ENCODE assay signal across 12 cellular contexts in the genomic region with DNA sequence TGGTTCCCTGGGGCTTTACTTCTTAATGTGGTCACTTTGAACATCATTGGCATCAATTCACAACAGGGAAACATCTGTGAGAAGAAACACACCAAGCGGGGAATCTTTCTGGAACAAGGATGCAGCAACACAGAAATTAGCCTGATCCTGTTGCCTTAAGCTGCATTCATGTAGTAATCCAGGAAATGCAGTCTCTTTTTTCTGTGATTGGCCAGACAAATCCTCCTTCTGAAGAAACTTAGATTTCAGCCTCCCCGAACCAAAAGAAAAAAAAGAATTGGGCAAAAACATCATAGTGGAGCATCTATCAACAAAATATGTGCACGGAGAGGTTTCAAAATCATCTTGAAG. TPM values are rescaled to one million over a fixed set of nuclear protein-coding genes. Genes with fewer than 3 reads are reported as not detected.
A peak's percentile ranks its signal among the peaks of the same experiment; 100 is the strongest.
DNase-seq lines count a peak whose midpoint lies in the region; ATAC-seq and TF ChIP-seq lines count a peak whose summit lies in the region.
"Had no signal": no experiment of that assay in that cellular context is flagged by ENCODE, and none has a peak within 500 bp of the region (broad histone marks: within the 10 kb centered on the region; RNA-seq: fewer than 3 reads in every experiment).

No MANE protein-coding gene starts in this region.

- dilution Hi-C loops in mammary epithelial cell (cut with HindIII; ENCODE audit: low sequenced_read_pairs), result no loop called here

- H3K27me3 ChIP-seq in PC-3 (ENCODE audit: low read length) (no peaks in the 10 kb centered on the region), mammary epithelial cell (ENCODE audit: insufficient read depth, low read length) (peaks cover 9% of the 10 kb centered on the region), neuronal stem cell (ENCODE audit: control insufficient read depth in 3 of 3, insufficient read depth in 3 of 3, low read depth in 1 of 3, low read length in 3 of 3) (peaks cover 0 to 45% (median 0%) of the 10 kb centered on the region in 3 experiments)
- H3K27me3 ChIP-seq in effector memory CD4-positive, alpha-beta T cell (replicated peaks; ENCODE audit: control insufficient read depth, insufficient read depth, low read length, poor library complexity, severe bottlenecking), result no peaks in the 10 kb centered on the region

- no peaks in the 10 kb centered on the region for H3K9me3 Mint-ChIP-seq in Calu3 (ENCODE audit: low read depth, unreplicated experiment)
- H3K9me3 Mint-ChIP-seq: CD4-positive, CD25-positive, alpha-beta regulatory T cell had no signal

- no peak overlapping the region for H2BK5ac ChIP-seq in neuronal stem cell (ENCODE audit: low read length)

- no peak overlapping the region for H4K8ac ChIP-seq in neuronal stem cell (ENCODE audit: low read depth, low read length)

- no peaks in the 10 kb centered on the region for H3K9me3 ChIP-seq in PC-3 (ENCODE audit: low read length)
- H3K9me3 ChIP-seq in mammary epithelial cell (replicated peaks; ENCODE audit: insufficient read depth, low read length), result no peaks in the 10 kb centered on the region
- H3K9me3 ChIP-seq in neuronal stem cell (replicated peaks in 1 of 2; ENCODE audit: control insufficient read depth in 2 of 2, insufficient read depth in 1 of 2, low read depth in 1 of 2, low read length in 2 of 2), result no peaks in the 10 kb centered on the region
- H3K9me3 ChIP-seq in effector memory CD4-positive, alpha-beta T cell (ENCODE audit: control insufficient read depth, low read length), result no peaks in the 10 kb centered on the region

- peaks cover 4% of the 10 kb centered on the region for H3K36me3 Mint-ChIP-seq in Calu3 (ENCODE audit: insufficient read depth, unreplicated experiment)
- H3K36me3 Mint-ChIP-seq: CD4-positive, CD25-positive, alpha-beta regulatory T cell had no signal

- peaks cover 44% of the 10 kb centered on the region for H3K4me1 Mint-ChIP-seq in Calu3 (ENCODE audit: low read depth, unreplicated experiment)

- no peak for ATAC-seq in PC-3
- no peak for ATAC-seq in GM18868 (IDR thresholded peaks at IDR 0.05; ENCODE audit: unreplicated experiment)
- ATAC-seq in HG03039 (IDR thresholded peaks at IDR 0.05; ENCODE audit: unreplicated experiment), result no peak

- H3K4me2 ChIP-seq in PC-3 (ENCODE audit: low read length), result peak overlapping the region; percentile 71
- H3K4me2 ChIP-seq in mammary epithelial cell (ENCODE audit: insufficient read depth, low read depth, low read length), result peak overlapping the region; percentile 74
- no peak overlapping the region for H3K4me2 ChIP-seq in neuronal stem cell (ENCODE audit: insufficient read depth, low read length, poor library complexity, severe bottlenecking)

- 60% methylated on average over 3 of the region's 3 CpGs for WGBS in mammary epithelial cell (ENCODE audit: low coverage, missing lambda C conversion rate)
- no CpG with 5 or more reads among the region's 3 CpGs for WGBS in neuronal stem cell (ENCODE audit: extremely low coverage in 2 of 2, insufficient read length in 2 of 2, insufficient replicate concordance in 1 of 2), 2 donors

- no peaks in the 10 kb centered on the region for H3K9me2 ChIP-seq in PC-3 (replicated peaks; ENCODE audit: low read length)

- TF ChIP-seq CTCF in Calu3 (IDR thresholded peaks at IDR 0.05; ENCODE audit: unreplicated experiment) (no peak), PC-3 (conservative IDR thresholded peaks at IDR 0.05; ENCODE audit: low read depth, low read length) (no peak), mammary epithelial cell (conservative IDR thresholded peaks at IDR 0.05 in 1 of 2, IDR thresholded peaks at IDR 0.05 in 1 of 2; ENCODE audit: extremely low read depth in 1 of 2, insufficient read depth in 1 of 2, low read depth in 1 of 2, low read length in 2 of 2) (no peak)

- POLR2A ChIA-PET in PC-3 (lab: Charles Lee; ENCODE audit: unreplicated experiment), result no interaction called here

- no peak overlapping the region for H3K14ac ChIP-seq in neuronal stem cell (ENCODE audit: low read length)

- intact Hi-C loops in Calu3 (cut with micrococcal nuclease; ENCODE audit: unreplicated experiment), result no loop called here
- intact Hi-C loops in PC-3 (cut with micrococcal nuclease), result no loop called here
- intact Hi-C loops in mammary epithelial cell (cut with micrococcal nuclease), result loop anchor here (5.0 kb wide), 1 partner anchor 328 kb away; no protein-coding TSS in a partner anchor

- H3K27ac ChIP-seq in PC-3 (ENCODE audit: low read length) (peak overlapping the region; percentile 87), mammary epithelial cell (ENCODE audit: insufficient read depth, low read depth, low read length) (peak overlapping the region; percentile 73), neuronal stem cell (replicated peaks; ENCODE audit: low read length) (no peak overlapping the region)
- H3K27ac ChIP-seq in effector memory CD4-positive, alpha-beta T cell (ENCODE audit: insufficient read depth, low read length, poor library complexity, severe bottlenecking), result no peak overlapping the region

- DNase-seq in Calu3, result no peak
- no peak for DNase-seq in PC-3
- no peak for DNase-seq in mammary epithelial cell
- DNase-seq in neuronal stem cell (ENCODE audit: low spot score), result no peak
- no peak for DNase-seq in effector memory CD4-positive, alpha-beta T cell
- DNase-seq in D341Med (ENCODE audit: low spot score), result no peak
- DNase-seq: activated CD4-positive, alpha-beta T cell treated with anti-CD3 and anti-CD28 coated beads for 1 hour; activated effector memory CD4-positive, alpha-beta T cell treated with anti-CD3 and anti-CD28 coated beads, Interleukin-2, amount 50 U/mL, for 16 hours; right cardiac atrium had no signal

- no peak overlapping the region for H2AK5ac ChIP-seq in neuronal stem cell (ENCODE audit: low read depth, low read length)

- H3K79me2 ChIP-seq in PC-3 (ENCODE audit: low read length) (no peaks in the 10 kb centered on the region), mammary epithelial cell (ENCODE audit: insufficient read depth, low read length) (no peaks in the 10 kb centered on the region)

- peak overlapping the region; percentile 91 for H3K27ac Mint-ChIP-seq in Calu3 (ENCODE audit: unreplicated experiment)

- H3K4me3 Mint-ChIP-seq in Calu3 (ENCODE audit: low read depth, unreplicated experiment), result peak overlapping the region; percentile 47

- no peak overlapping the region for H3K4ac ChIP-seq in neuronal stem cell (ENCODE audit: low read length)

- H3K9ac ChIP-seq in PC-3 (ENCODE audit: low read length) (peak overlapping the region; percentile 21; the same call in 1 of the 2 replicates), mammary epithelial cell (ENCODE audit: insufficient read depth, low read length) (no peak overlapping the region), neuronal stem cell (ENCODE audit: low read depth, low read length, poor library complexity) (no peak overlapping the region)

- H3K79me1 ChIP-seq in neuronal stem cell (ENCODE audit: low read depth, low read length), result no peaks in the 10 kb centered on the region

- H3K18ac ChIP-seq in neuronal stem cell (ENCODE audit: low read length), result no peak overlapping the region

- H3K36me3 ChIP-seq in PC-3 (ENCODE audit: low read depth, low read length) (no peaks in the 10 kb centered on the region), mammary epithelial cell (ENCODE audit: insufficient read depth, low read length) (no peaks in the 10 kb centered on the region), neuronal stem cell (replicated peaks in 1 of 2; ENCODE audit: control insufficient read depth in 2 of 2, insufficient read depth in 2 of 2, low read length in 2 of 2) (no peaks in the 10 kb centered on the region)
- no peaks in the 10 kb centered on the region for H3K36me3 ChIP-seq in effector memory CD4-positive, alpha-beta T cell (ENCODE audit: control insufficient read depth, insufficient read depth, low read length)

- H2BK120ac ChIP-seq in neuronal stem cell (ENCODE audit: low read depth, low read length), result no peak overlapping the region

- BruUV-seq in Calu3 (replicated peaks; lab: Mats Ljungman, UMichigan) (TSS peak; percentile 89), PC-3 (replicated peaks; lab: Mats Ljungman, UMichigan) (no TSS peak), mammary epithelial cell (replicated peaks; lab: Mats Ljungman, UMichigan) (no TSS peak)

- CTCF ChIA-PET in Calu3 (lab: Charles Lee), result interaction anchor here (0.8 kb wide), 1 partner anchor 10 kb away, joined by 4 read pairs; no protein-coding TSS in a partner anchor
- CTCF ChIA-PET in PC-3 (lab: Charles Lee), result interaction anchor here (0.6 kb wide), 1 partner anchor 10 kb away, joined by 4 read pairs; no protein-coding TSS in a partner anchor
- CTCF ChIA-PET in mammary epithelial cell (lab: Charles Lee; ENCODE audit: low non-redundant PET), result no interaction called here

- H3K23ac ChIP-seq in neuronal stem cell (ENCODE audit: low read depth, low read length, poor library complexity), result no peak overlapping the region

- no peaks in the 10 kb centered on the region for H3K27me3 Mint-ChIP-seq in Calu3 (ENCODE audit: unreplicated experiment)

- no peaks in the 10 kb centered on the region for H4K20me1 ChIP-seq in PC-3 (ENCODE audit: low read length)
- H4K20me1 ChIP-seq in mammary epithelial cell (ENCODE audit: insufficient read depth, low read length), result no peaks in the 10 kb centered on the region

- peaks cover 32% of the 10 kb centered on the region for H3K4me1 ChIP-seq in PC-3 (ENCODE audit: insufficient read depth, low read length)
- peaks cover 32% of the 10 kb centered on the region for H3K4me1 ChIP-seq in mammary epithelial cell (ENCODE audit: insufficient read depth, low read length)
- peaks cover 3 to 4% of the 10 kb centered on the region in 2 donors for H3K4me1 ChIP-seq in neuronal stem cell (ENCODE audit: control insufficient read depth in 2 of 2, insufficient read depth in 1 of 2, low read depth in 1 of 2, low read length in 2 of 2)
- peaks cover 10% of the 10 kb centered on the region for H3K4me1 ChIP-seq in effector memory CD4-positive, alpha-beta T cell (ENCODE audit: control insufficient read depth, insufficient read depth, low read length, poor library complexity, severe bottlenecking)

- H3K4me3 ChIP-seq in PC-3 (ENCODE audit: low read length) (0 out of 2 replicates have a peak overlapping the region, but pooled peaks have one; percentile 25), mammary epithelial cell (replicated peaks in 1 of 3; ENCODE audit: insufficient read depth in 1 of 3, low read depth in 2 of 3, low read length in 3 of 3) (no peak overlapping the region), neuronal stem cell (ENCODE audit: low read length in 2 of 2) (no peak overlapping the region)
- no peak overlapping the region for H3K4me3 ChIP-seq in effector memory CD4-positive, alpha-beta T cell (ENCODE audit: insufficient read depth, low read depth, low read length, poor library complexity, severe bottlenecking)

- H2BK15ac ChIP-seq in neuronal stem cell (ENCODE audit: low read length), result no peak overlapping the region

- no peak overlapping the region for H2BK12ac ChIP-seq in neuronal stem cell (ENCODE audit: low read length)

- in situ Hi-C loops in mammary epithelial cell (cut with MboI; ENCODE audit: low sequenced_read_pairs in 2 of 2), result no loop called here

- H2AFZ ChIP-seq in PC-3 (ENCODE audit: low read length) (no peak overlapping the region), mammary epithelial cell (ENCODE audit: low read depth, low read length) (no peak overlapping the region), neuronal stem cell (ENCODE audit: low read length) (peak overlapping the region; percentile 72)

- peaks cover 5% of the 10 kb centered on the region for H3F3A ChIP-seq in PC-3 (ENCODE audit: low read length, unreplicated experiment)

- H4K91ac ChIP-seq in neuronal stem cell (ENCODE audit: low read depth, low read length, poor library complexity), result no peak overlapping the region

RNA-seq across cellular contexts. Expression of a gene that starts 7.2 kb away (rescaled TPM):
- total RNA-seq in Calu3 (2022), result 5.4 and 5.9 TPM in 2 replicates
- 7.4 and 9.4 TPM in 2 replicates for total RNA-seq in PC-3 (2014; rRNA removed)
- total RNA-seq in mammary epithelial cell, result 1 to 10 TPM; 3.7 to 7.6 TPM
- polyA plus RNA-seq in mammary epithelial cell, result 1.4 TPM
- polyA minus RNA-seq in mammary epithelial cell, result not detected
- 22.5 TPM for polyA plus RNA-seq in neuronal stem cell (2013, experiment 1 of 2)
- 23.0 TPM for polyA plus RNA-seq in neuronal stem cell (2013, experiment 2 of 2)

Comparison
In these comparisons a context has a peak if more than half of its experiments do, and no peak if none do; other contexts are left out.
1. H3K27ac ChIP-seq: peak in PC-3 (single experiment) and mammary epithelial cell (single experiment); none in neuronal stem cell (single experiment) and effector memory CD4-positive, alpha-beta T cell (single experiment).